In the genomic region with DNA sequence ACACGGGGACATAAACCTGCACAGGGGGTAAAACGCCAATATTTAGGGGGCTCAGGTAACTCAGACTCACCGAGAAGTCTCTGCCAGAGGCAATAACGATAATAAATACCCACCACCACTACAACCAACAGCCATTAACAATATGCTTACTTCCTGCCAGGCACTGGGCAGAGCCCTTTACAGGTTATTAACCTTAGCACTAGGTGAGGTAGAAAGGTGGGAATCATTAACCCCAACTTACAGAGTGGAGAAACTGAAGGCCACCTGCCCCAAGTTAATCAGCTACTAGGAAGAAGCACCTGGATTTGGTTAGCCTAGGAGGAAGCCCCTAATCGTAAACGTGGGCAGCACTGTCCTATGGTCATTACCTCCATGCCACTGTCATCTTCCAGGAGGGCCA, we compare ENCODE assay signal across 24 cellular contexts.
"Had no signal": no experiment of that assay in that cellular context is flagged by ENCODE, and none has a peak within 500 bp of the region (broad histone marks: within the 10 kb centered on the region; RNA-seq: fewer than 3 reads in every experiment).

No MANE protein-coding gene starts in this region.

- DNase-seq: dermis blood vessel endothelial cell; effector memory CD4-positive, alpha-beta T cell; foreskin keratinocyte; heart left ventricle; naive thymus-derived CD4-positive, alpha-beta T cell; right cardiac atrium; sigmoid colon; stimulated activated CD4-positive, alpha-beta T cell treated with anti-CD3 and anti-CD28 coated beads, Interleukin-4, amount 100 ng/mL, for 4 hours; stimulated activated naive CD4-positive, alpha-beta T cell; stimulated activated naive CD8-positive, alpha-beta T cell treated with anti-CD3 and anti-CD28 coated beads, Interleukin-15, amount 100 ng/mL, for 72 hours; thyroid gland had no signal

- H3K4me3 Mint-ChIP-seq: central memory CD8-positive, alpha-beta T cell; memory B cell; naive thymus-derived CD4-positive, alpha-beta T cell; nephron; neural progenitor cell; stimulated activated naive CD8-positive, alpha-beta T cell treated with anti-CD3 and anti-CD28 coated beads, Interleukin-15, amount 100 ng/mL, for 72 hours; type B pancreatic cell had no signal

- H3K27me3 Mint-ChIP-seq: central memory CD8-positive, alpha-beta T cell; memory B cell; naive thymus-derived CD4-positive, alpha-beta T cell; stimulated activated naive CD8-positive, alpha-beta T cell treated with anti-CD3 and anti-CD28 coated beads, Interleukin-15, amount 100 ng/mL, for 72 hours; type B pancreatic cell had no signal

- H3K27ac Mint-ChIP-seq: memory B cell; naive thymus-derived CD4-positive, alpha-beta T cell; neural progenitor cell; stimulated activated naive CD8-positive, alpha-beta T cell treated with anti-CD3 and anti-CD28 coated beads, Interleukin-15, amount 100 ng/mL, for 72 hours had no signal

- H3K27ac ChIP-seq: coronary artery, esophagus muscularis mucosa, foreskin keratinocyte, gastroesophageal sphincter, heart left ventricle, hepatocyte, neural progenitor cell, prostate gland, sigmoid colon, thyroid gland had no signal

- H3K27me3 ChIP-seq: esophagus muscularis mucosa, foreskin keratinocyte, gastroesophageal sphincter, heart left ventricle, hepatocyte, neural progenitor cell, sigmoid colon, thyroid gland had no signal

- H3K4me1 ChIP-seq: foreskin keratinocyte, gastroesophageal sphincter, prostate gland, sigmoid colon, thyroid gland had no signal

- FAIRE-seq: endothelial cell of umbilical vein had no signal

- H3K4me3 ChIP-seq: coronary artery, esophagus muscularis mucosa, gastroesophageal sphincter, heart left ventricle, hepatocyte, lung, neural progenitor cell, prostate gland, sigmoid colon, thyroid gland had no signal

- H3K9me3 ChIP-seq: esophagus muscularis mucosa, gastroesophageal sphincter, heart left ventricle, prostate gland, sigmoid colon, thyroid gland had no signal

- ATAC-seq: foreskin keratinocyte; gastroesophageal sphincter; heart left ventricle; left lobe of liver; naive thymus-derived CD4-positive, alpha-beta T cell; right cardiac atrium; stimulated activated naive CD8-positive, alpha-beta T cell treated with anti-CD3 and anti-CD28 coated beads, Interleukin-15, amount 100 ng/mL, for 72 hours had no signal

- H3K9me3 Mint-ChIP-seq: central memory CD8-positive, alpha-beta T cell; memory B cell; naive thymus-derived CD4-positive, alpha-beta T cell; nephron; neural progenitor cell; stimulated activated naive CD8-positive, alpha-beta T cell treated with anti-CD3 and anti-CD28 coated beads, Interleukin-15, amount 100 ng/mL, for 72 hours; type B pancreatic cell had no signal

- H3K4me1 Mint-ChIP-seq: central memory CD8-positive, alpha-beta T cell; memory B cell; nephron; stimulated activated naive CD8-positive, alpha-beta T cell treated with anti-CD3 and anti-CD28 coated beads, Interleukin-15, amount 100 ng/mL, for 72 hours had no signal
